In genomic region chr10:27744478-27745379, GRCh38 we compare ENCODE assay signal across 8 cellular contexts. TPM values are rescaled to one million over a fixed set of nuclear protein-coding genes. Genes with fewer than 3 reads are reported as not detected.
DNase-seq lines count a peak whose midpoint lies in the region; ATAC-seq lines count a peak whose summit lies in the region.

No MANE protein-coding gene starts in this region.

- H3K9me3 ChIP-seq in iPS-18c (ENCODE audit: control insufficient read depth, insufficient read depth, low read length), result peaks cover 2% of the 10 kb centered on the region
- H3K9me3 ChIP-seq in skeletal muscle satellite cell (replicated peaks; ENCODE audit: low read length), result no peaks in the 10 kb centered on the region
- H3K9me3 ChIP-seq in Karpas-422 (ENCODE audit: low read length), result no peaks in the 10 kb centered on the region; the same call in 1 of the 2 replicates

- no peak overlapping the region for H2AFZ ChIP-seq in Karpas-422 (ENCODE audit: low read length)

- peaks cover 6 to 16% (median 12%) of the 10 kb centered on the region in 3 donors for H3K4me1 Mint-ChIP-seq in IgD-negative memory B cell
- peaks cover 19% of the 10 kb centered on the region for H3K4me1 Mint-ChIP-seq in activated naive CD8-positive, alpha-beta T cell treated with anti-CD3 and anti-CD28 coated beads, Interleukin-2, amount 10 ng/mL, durations not matched to agents 7 days and 5 days

- ATAC-seq in activated naive CD8-positive, alpha-beta T cell treated with anti-CD3 and anti-CD28 coated beads, Interleukin-2, amount 10 ng/mL, durations not matched to agents 7 days and 5 days (ENCODE audit: low read depth), result no peak
- no peak for ATAC-seq in HG02763 (IDR thresholded peaks at IDR 0.05; ENCODE audit: unreplicated experiment)

- H3K27me3 ChIP-seq in skeletal muscle satellite cell (ENCODE audit: control insufficient read depth, insufficient read depth, low read length), result peaks cover 59% of the 10 kb centered on the region
- no peaks in the 10 kb centered on the region for H3K27me3 ChIP-seq in Karpas-422 (ENCODE audit: low read length)

- no peaks in the 10 kb centered on the region for H3K36me3 Mint-ChIP-seq in IgD-negative memory B cell
- H3K36me3 Mint-ChIP-seq in activated naive CD8-positive, alpha-beta T cell treated with anti-CD3 and anti-CD28 coated beads, Interleukin-2, amount 10 ng/mL, durations not matched to agents 7 days and 5 days, result no peaks in the 10 kb centered on the region

- peak overlapping the region; percentile 77 for H3K4me3 ChIP-seq in iPS-18c (ENCODE audit: insufficient read depth, low read depth, low read length)
- peak overlapping the region; percentile 75 for H3K4me3 ChIP-seq in skeletal muscle satellite cell (ENCODE audit: low read length)
- no peak overlapping the region for H3K4me3 ChIP-seq in Karpas-422 (ENCODE audit: low read length)

- DNase-seq in AG20443 (ENCODE audit: low spot score), result peak; percentile 76
- DNase-seq in activated naive CD8-positive, alpha-beta T cell treated with anti-CD3 and anti-CD28 coated beads, Interleukin-2, amount 10 ng/mL, durations not matched to agents 7 days and 5 days, result peak; percentile 56
- DNase-seq in Karpas-422, result no peak
- DNase-seq in OCI-M2 (lab: John Stamatoyannopoulos, UW; ENCODE audit: unreplicated experiment), result no peak

- H4K20me1 ChIP-seq in Karpas-422 (ENCODE audit: insufficient read depth, low read depth, low read length), result no peaks in the 10 kb centered on the region

- H3K4me1 ChIP-seq in skeletal muscle satellite cell (ENCODE audit: control insufficient read depth, insufficient read depth, low read length) (peaks cover 32% of the 10 kb centered on the region), Karpas-422 (ENCODE audit: low read length) (no peaks in the 10 kb centered on the region)

- no peak overlapping the region for H3K9ac ChIP-seq in skeletal muscle satellite cell (ENCODE audit: low read depth, low read length)
- no peak overlapping the region for H3K9ac ChIP-seq in Karpas-422 (ENCODE audit: low read length)

- no peaks in the 10 kb centered on the region for H3K79me2 ChIP-seq in Karpas-422 (ENCODE audit: low read length)

- peak overlapping the region; percentile 33 to 89 (median 43) for H3K27ac Mint-ChIP-seq in IgD-negative memory B cell
- H3K27ac Mint-ChIP-seq in activated naive CD8-positive, alpha-beta T cell treated with anti-CD3 and anti-CD28 coated beads, Interleukin-2, amount 10 ng/mL, durations not matched to agents 7 days and 5 days, result peak overlapping the region; percentile 38

- no peaks in the 10 kb centered on the region for H3K9me2 ChIP-seq in Karpas-422 (replicated peaks; ENCODE audit: insufficient read depth, low read length)

- H3K27ac ChIP-seq in Karpas-422 (ENCODE audit: low read length), result no peak overlapping the region

- peak overlapping the region; percentile 72 to 88 (median 82) for H3K4me3 Mint-ChIP-seq in IgD-negative memory B cell
- H3K4me3 Mint-ChIP-seq in activated naive CD8-positive, alpha-beta T cell treated with anti-CD3 and anti-CD28 coated beads, Interleukin-2, amount 10 ng/mL, durations not matched to agents 7 days and 5 days, result peak overlapping the region; percentile 79

- no peaks in the 10 kb centered on the region for H3K9me3 Mint-ChIP-seq in IgD-negative memory B cell
- no peaks in the 10 kb centered on the region for H3K9me3 Mint-ChIP-seq in activated naive CD8-positive, alpha-beta T cell treated with anti-CD3 and anti-CD28 coated beads, Interleukin-2, amount 10 ng/mL, durations not matched to agents 7 days and 5 days

- POLR2A ChIA-PET in activated naive CD8-positive, alpha-beta T cell treated with anti-CD3 and anti-CD28 coated beads, Interleukin-2, amount 10 ng/mL, durations not matched to agents 7 days and 5 days (lab: Charles Lee), result interaction anchor here (0.7 kb wide), 1 partner anchor 45 kb away, joined by 4 read pairs; no protein-coding TSS in a partner anchor

- no peaks in the 10 kb centered on the region for H3K36me3 ChIP-seq in skeletal muscle satellite cell (ENCODE audit: insufficient read depth, low read length)
- H3K36me3 ChIP-seq in Karpas-422 (ENCODE audit: insufficient read depth, low read length), result no peaks in the 10 kb centered on the region

- H3K4me2 ChIP-seq in skeletal muscle satellite cell (ENCODE audit: low read length), result peak overlapping the region; percentile 98
- no peak overlapping the region for H3K4me2 ChIP-seq in Karpas-422 (ENCODE audit: low read depth, low read length, poor library complexity, severe bottlenecking)

- peaks cover 53% of the 10 kb centered on the region for H3K27me3 Mint-ChIP-seq in IgD-negative memory B cell
- H3K27me3 Mint-ChIP-seq in activated naive CD8-positive, alpha-beta T cell treated with anti-CD3 and anti-CD28 coated beads, Interleukin-2, amount 10 ng/mL, durations not matched to agents 7 days and 5 days, result peaks cover 70% of the 10 kb centered on the region

RNA-seq across cellular contexts. Expression of gene MKX, which starts 0.9 kb away (rescaled TPM):
- polyA plus RNA-seq in IgD-negative memory B cell, result not detected
- under 1 TPM in 1 of 2 experiments, not detected in 1; 0.08 TPM for total RNA-seq in activated naive CD8-positive, alpha-beta T cell treated with anti-CD3 and anti-CD28 coated beads, Interleukin-2, amount 10 ng/mL, durations not matched to agents 7 days and 5 days
- under 0.01 TPM in 1 of 2 replicates, not detected in the other for total RNA-seq in skeletal muscle satellite cell (2012; rRNA removed)
- total RNA-seq in Karpas-422 (2014; rRNA removed; shearing (Covaris generic); ENCODE audit: low replicate concordance), result not detected in 2 replicates

Comparison
In these comparisons a context has a peak if more than half of its experiments do, and no peak if none do; other contexts are left out.
1. DNase-seq: peak in AG20443 (single experiment) and activated naive CD8-positive, alpha-beta T cell treated with anti-CD3 and anti-CD28 coated beads, Interleukin-2, amount 10 ng/mL, durations not matched to agents 7 days and 5 days (single experiment); none in Karpas-422 (single experiment) and OCI-M2 (single experiment).